In the genomic region with DNA sequence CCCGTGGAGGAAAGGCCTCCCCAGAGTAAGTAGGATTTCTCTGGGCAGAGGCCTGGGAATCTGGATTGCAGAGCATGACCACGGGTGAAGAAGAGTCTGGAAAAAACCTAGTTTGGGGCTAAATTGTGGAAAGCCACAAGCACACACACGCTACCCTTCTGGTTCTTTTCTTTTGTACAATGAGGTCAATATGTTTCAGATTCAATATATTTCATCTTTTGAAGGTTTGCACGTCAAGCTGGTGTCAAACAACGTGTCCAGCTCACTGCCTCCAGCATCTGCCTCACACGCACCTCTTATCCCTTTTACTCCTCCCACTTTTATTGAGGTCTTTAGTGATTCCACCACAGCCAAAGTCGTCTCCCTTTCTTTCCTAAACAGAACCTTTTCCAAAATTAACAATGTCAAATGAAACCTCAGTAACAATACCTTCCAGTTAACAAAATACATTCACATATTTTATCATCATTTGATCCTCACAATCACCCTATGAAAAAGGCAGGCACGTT, we compare ENCODE assay signal across 1 cellular context.
TF ChIP-seq lines count a peak whose summit lies in the region.

No MANE protein-coding gene starts in this region.

TF ChIP-seq in HCT116, 20 proteins besides CTCF, POLR2A, EP300 and RAD21 (continued from another document):
- TF ChIP-seq ZBTB33 (IDR thresholded peaks at IDR 0.05; ENCODE audit: extremely low read depth, insufficient replicate concordance, low read length), result no peak
- TF ChIP-seq TCF7L2 (IDR thresholded peaks at IDR 0.05; ENCODE audit: borderline replicate concordance, extremely low read depth, insufficient read depth, insufficient read length), result no peak
